1 cellular context compared by ENCODE assay signal in genomic region chr19:17806945-17807344, GRCh38.
A peak's percentile ranks its signal among the peaks of the same experiment; 100 is the strongest.
TF ChIP-seq lines count a peak whose summit lies in the region.

No MANE protein-coding gene starts in this region.

TF ChIP-seq in HEK293, 187 proteins besides CTCF, POLR2A, EP300 and RAD21 (continued from another document):
- TF ChIP-seq, protein P1, sequence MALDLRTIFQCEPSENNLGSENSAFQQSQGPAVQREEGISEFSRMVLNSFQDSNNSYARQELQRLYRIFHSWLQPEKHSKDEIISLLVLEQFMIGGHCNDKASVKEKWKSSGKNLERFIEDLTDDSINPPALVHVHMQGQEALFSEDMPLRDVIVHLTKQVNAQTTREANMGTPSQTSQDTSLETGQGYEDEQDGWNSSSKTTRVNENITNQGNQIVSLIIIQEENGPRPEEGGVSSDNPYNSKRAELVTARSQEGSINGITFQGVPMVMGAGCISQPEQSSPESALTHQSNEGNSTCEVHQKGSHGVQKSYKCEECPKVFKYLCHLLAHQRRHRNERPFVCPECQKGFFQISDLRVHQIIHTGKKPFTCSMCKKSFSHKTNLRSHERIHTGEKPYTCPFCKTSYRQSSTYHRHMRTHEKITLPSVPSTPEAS (tag by site-specific recombination; IDR thresholded peaks at IDR 0.05), result peak; percentile 70
- no peak for TF ChIP-seq ZNF280D (tag by site-specific recombination; IDR thresholded peaks at IDR 0.05)
- TF ChIP-seq ZNF549 (tag by site-specific recombination; IDR thresholded peaks at IDR 0.05), result no peak
- TF ChIP-seq SP7 (tag by site-specific recombination; IDR thresholded peaks at IDR 0.05), result 0 out of 2 replicates have a peak, but pooled peaks have one; percentile 8
- TF ChIP-seq ZNF830 (tag by site-specific recombination; IDR thresholded peaks at IDR 0.05; ENCODE audit: low read depth), result no peak
- TF ChIP-seq, protein P2, sequence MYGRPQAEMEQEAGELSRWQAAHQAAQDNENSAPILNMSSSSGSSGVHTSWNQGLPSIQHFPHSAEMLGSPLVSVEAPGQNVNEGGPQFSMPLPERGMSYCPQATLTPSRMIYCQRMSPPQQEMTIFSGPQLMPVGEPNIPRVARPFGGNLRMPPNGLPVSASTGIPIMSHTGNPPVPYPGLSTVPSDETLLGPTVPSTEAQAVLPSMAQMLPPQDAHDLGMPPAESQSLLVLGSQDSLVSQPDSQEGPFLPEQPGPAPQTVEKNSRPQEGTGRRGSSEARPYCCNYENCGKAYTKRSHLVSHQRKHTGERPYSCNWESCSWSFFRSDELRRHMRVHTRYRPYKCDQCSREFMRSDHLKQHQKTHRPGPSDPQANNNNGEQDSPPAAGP (tag by site-specific recombination; IDR thresholded peaks at IDR 0.05), result 0 out of 2 replicates have a peak, but pooled peaks have one; percentile 14
- TF ChIP-seq, protein P3, sequence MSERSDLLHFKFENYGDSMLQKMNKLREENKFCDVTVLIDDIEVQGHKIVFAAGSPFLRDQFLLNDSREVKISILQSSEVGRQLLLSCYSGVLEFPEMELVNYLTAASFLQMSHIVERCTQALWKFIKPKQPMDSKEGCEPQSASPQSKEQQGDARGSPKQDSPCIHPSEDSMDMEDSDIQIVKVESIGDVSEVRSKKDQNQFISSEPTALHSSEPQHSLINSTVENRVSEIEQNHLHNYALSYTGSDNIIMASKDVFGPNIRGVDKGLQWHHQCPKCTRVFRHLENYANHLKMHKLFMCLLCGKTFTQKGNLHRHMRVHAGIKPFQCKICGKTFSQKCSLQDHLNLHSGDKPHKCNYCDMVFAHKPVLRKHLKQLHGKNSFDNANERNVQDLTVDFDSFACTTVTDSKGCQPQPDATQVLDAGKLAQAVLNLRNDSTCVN (tag by site-specific recombination; optimal IDR thresholded peaks at IDR 0.05), result no peak
- TF ChIP-seq ZNF324 (tag by site-specific recombination; IDR thresholded peaks at IDR 0.05), result no peak
- no peak for TF ChIP-seq ZBTB6 (tag by site-specific recombination; IDR thresholded peaks at IDR 0.05)
